In genomic region chr2:160442603-160443002, GRCh38 we compare ENCODE assay signal across 15 cellular contexts. TPM values are rescaled to one million over a fixed set of nuclear protein-coding genes. Genes with fewer than 3 reads are reported as not detected.
DNase-seq lines count a peak whose midpoint lies in the region; ATAC-seq and TF ChIP-seq lines count a peak whose summit lies in the region.
"Had no signal": no experiment of that assay in that cellular context is flagged by ENCODE, and none has a peak within 500 bp of the region (broad histone marks: within the 10 kb centered on the region; RNA-seq: fewer than 3 reads in every experiment).

No MANE protein-coding gene starts in this region.

- H3K36me3 ChIP-seq in ascending aorta (no peaks in the 10 kb centered on the region), transverse colon (no peaks in the 10 kb centered on the region)
- H3K36me3 ChIP-seq in naive thymus-derived CD4-positive, alpha-beta T cell (ENCODE audit: control insufficient read depth in 2 of 3, insufficient read depth in 3 of 3, low read length in 3 of 3): peaks cover 0 to 8% (median 0%) of the 10 kb centered on the region in 3 experiments

- peaks cover 1 to 12% (median 6%) of the 10 kb centered on the region in 11 donors for H3K9me3 Mint-ChIP-seq in naive thymus-derived CD4-positive, alpha-beta T cell

- no peak for TF ChIP-seq EP300 in transverse colon (IDR thresholded peaks at IDR 0.05; ENCODE audit: low read depth)

- ATAC-seq in naive thymus-derived CD4-positive, alpha-beta T cell: no peak
- no peak for ATAC-seq in HG03354 (IDR thresholded peaks at IDR 0.05; ENCODE audit: poor library complexity, severe bottlenecking, unreplicated experiment)
- ATAC-seq: CD8-positive, alpha-beta T cell; GM12878 had no signal

- TF ChIP-seq CTCF in ascending aorta (IDR thresholded peaks at IDR 0.05) (no peak), transverse colon (IDR thresholded peaks at IDR 0.05) (no peak)

- no peaks in the 10 kb centered on the region for H3K27me3 ChIP-seq in ascending aorta
- H3K27me3 ChIP-seq in naive thymus-derived CD4-positive, alpha-beta T cell (ENCODE audit: control insufficient read depth in 2 of 2, insufficient read depth in 2 of 2, low read length in 2 of 2): no peaks in the 10 kb centered on the region
- H3K27me3 ChIP-seq in transverse colon: peaks cover 14% of the 10 kb centered on the region

- POLR2A ChIA-PET in naive thymus-derived CD4-positive, alpha-beta T cell (lab: Charles Lee): no interaction called here

- H3K4me1 ChIP-seq in ascending aorta (peaks cover 0 to 21% of the 10 kb centered on the region in 2 donors), transverse colon (no peaks in the 10 kb centered on the region)
- H3K4me1 ChIP-seq in naive thymus-derived CD4-positive, alpha-beta T cell (ENCODE audit: control insufficient read depth in 2 of 2, insufficient read depth in 2 of 2, low read length in 2 of 2): no peaks in the 10 kb centered on the region
- H3K4me1 ChIP-seq: Caco-2 had no signal

- intact Hi-C loops in ascending aorta (cut with DNase I) (no loop called here), transverse colon (cut with DNase I; ENCODE audit: low total_unique reads) (no loop called here)
- intact Hi-C loops in naive thymus-derived CD4-positive, alpha-beta T cell (cut with micrococcal nuclease): no loop called here

- H3K36me3 Mint-ChIP-seq in naive thymus-derived CD4-positive, alpha-beta T cell: peaks cover 22 to 57% (median 47%) of the 10 kb centered on the region in 5 donors

- H3K9me3 ChIP-seq in ascending aorta: no peaks in the 10 kb centered on the region
- H3K9me3 ChIP-seq in naive thymus-derived CD4-positive, alpha-beta T cell (ENCODE audit: control insufficient read depth in 2 of 3, low read length in 3 of 3): no peaks in the 10 kb centered on the region
- no peaks in the 10 kb centered on the region for H3K9me3 ChIP-seq in transverse colon

- H3K4me3 ChIP-seq in ascending aorta (no peak overlapping the region), transverse colon (no peak overlapping the region)
- H3K4me3 ChIP-seq in naive thymus-derived CD4-positive, alpha-beta T cell (ENCODE audit: low read length): no peak overlapping the region
- H3K4me3 ChIP-seq: GM12878, GM23248 had no signal

- H3K4me1 Mint-ChIP-seq in naive thymus-derived CD4-positive, alpha-beta T cell: peaks cover 2 to 66% (median 46%) of the 10 kb centered on the region in 7 donors

- peak overlapping the region; percentile 57 to 67 for H3K27ac ChIP-seq in ascending aorta
- H3K27ac ChIP-seq in naive thymus-derived CD4-positive, alpha-beta T cell (ENCODE audit: low read depth, low read length): no peak overlapping the region
- H3K27ac ChIP-seq in transverse colon: no peak overlapping the region
- H3K27ac ChIP-seq: GM23248 had no signal

- TF ChIP-seq POLR2A in transverse colon (IDR thresholded peaks at IDR 0.05): no peak

- DNase-seq in ascending aorta (ENCODE audit: low spot score in 2 of 2) (no peak), superior temporal gyrus (ENCODE audit: extremely low spot score) (peak; percentile 38), mesenteric fat pad (ENCODE audit: low spot score) (no peak), transverse colon (no peak)
- DNase-seq in naive thymus-derived CD4-positive, alpha-beta T cell: no peak
- DNase-seq: C1 segment of cervical spinal cord; Caco-2; CD8-positive, alpha-beta T cell; DMS153; DND-41; GM23248; H7; HCEC 1CT had no signal

- in situ Hi-C loops in transverse colon (cut with MboI; ENCODE audit: low pct_ligation_motif_present in 1 of 4, low pct_unique_long_range_greater_than_20kb in 1 of 4, low sequenced_read_pairs in 3 of 4): no loop called here

- no peak overlapping the region for H3K4me3 Mint-ChIP-seq in naive thymus-derived CD4-positive, alpha-beta T cell
- H3K4me3 Mint-ChIP-seq: CD8-positive, alpha-beta T cell had no signal

- CTCF ChIA-PET in naive thymus-derived CD4-positive, alpha-beta T cell (lab: Charles Lee): no interaction called here

- peak overlapping the region in 6 of 9 donors; percentile 5 to 76 (median 30) for H3K27ac Mint-ChIP-seq in naive thymus-derived CD4-positive, alpha-beta T cell
- H3K27ac Mint-ChIP-seq: CD8-positive, alpha-beta T cell had no signal

- 80 to 81% methylated on average over 6 to 7 of the region's 7 CpGs for WGBS in transverse colon (ENCODE audit: low coverage in 1 of 2), 2 donors

- no peaks in the 10 kb centered on the region for H3K27me3 Mint-ChIP-seq in naive thymus-derived CD4-positive, alpha-beta T cell

RNA-seq across cellular contexts. Expression of gene RBMS1, which starts 51.0 kb away (rescaled TPM):
- total RNA-seq in ascending aorta (51.1 TPM), mesenteric fat pad (144 TPM), transverse colon (10 to 100 TPM; 13.5 to 31.6 (median 23.0) TPM)
- total RNA-seq in naive thymus-derived CD4-positive, alpha-beta T cell: 100 to 1,000 TPM in 3 of 5 experiments, 10 to 100 TPM in 2; 74.4 to 123 (median 101) TPM
- 100 to 1,000 TPM; 136 to 137 TPM for polyA plus RNA-seq in naive thymus-derived CD4-positive, alpha-beta T cell

Comparison
In these comparisons a context has a peak if more than half of its experiments do, and no peak if none do; other contexts are left out.
1. H3K27ac ChIP-seq: peak in ascending aorta (2 of 2); none in naive thymus-derived CD4-positive, alpha-beta T cell (single experiment) and transverse colon (0 of 4).